1 cellular context compared by ENCODE assay signal in the genomic region with DNA sequence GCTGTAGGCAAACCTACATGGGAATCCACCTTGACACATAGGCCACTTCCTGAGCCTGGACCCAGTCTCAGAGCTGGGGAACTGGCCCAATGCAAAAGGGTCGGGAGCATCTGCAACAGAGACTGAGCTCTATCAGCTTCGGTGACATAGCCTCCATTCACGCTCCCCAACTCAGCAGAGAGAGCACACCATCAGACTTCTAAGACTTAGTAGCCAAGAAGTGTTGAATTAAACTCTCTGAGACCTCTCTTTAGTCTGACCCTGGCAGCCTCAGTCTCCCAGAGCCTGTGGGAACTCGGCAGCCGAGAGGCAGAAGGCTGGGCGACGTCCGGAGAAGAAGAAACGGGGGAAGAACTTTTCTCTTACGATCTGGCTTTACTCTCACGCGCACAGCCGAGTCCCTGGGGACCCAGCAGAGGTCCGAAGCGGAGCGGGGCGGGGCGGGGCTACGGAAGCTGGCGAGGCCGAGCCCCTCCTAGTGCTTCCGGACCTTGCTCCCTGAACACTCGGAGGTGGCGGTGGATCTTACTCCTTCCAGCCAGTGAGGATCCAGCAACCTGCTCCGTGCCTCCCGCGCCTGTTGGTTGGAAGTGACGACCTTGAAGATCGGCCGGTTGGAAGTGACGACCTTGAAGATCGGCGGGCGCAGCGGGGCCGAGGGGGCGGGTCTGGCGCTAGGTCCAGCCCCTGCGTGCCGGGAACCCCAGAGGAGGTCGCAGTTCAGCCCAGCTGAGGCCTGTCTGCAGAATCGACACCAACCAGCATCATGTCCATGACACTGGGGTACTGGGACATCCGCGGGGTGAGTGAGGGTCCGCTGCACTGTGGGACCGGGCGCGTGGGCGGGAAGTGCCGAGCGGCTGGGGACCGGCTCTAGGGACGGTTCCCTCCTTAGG.
TF ChIP-seq lines count a peak whose summit lies in the region.

A gene (plus strand): TSS at position 476 of the 896 bp plus-strand sequence. CDS start 291 bp downstream, at position 767.

TF ChIP-seq in K562, 482 proteins besides CTCF, POLR2A, EP300 and RAD21 (continued from another document and continues in another):
- TF ChIP-seq, protein P1, sequence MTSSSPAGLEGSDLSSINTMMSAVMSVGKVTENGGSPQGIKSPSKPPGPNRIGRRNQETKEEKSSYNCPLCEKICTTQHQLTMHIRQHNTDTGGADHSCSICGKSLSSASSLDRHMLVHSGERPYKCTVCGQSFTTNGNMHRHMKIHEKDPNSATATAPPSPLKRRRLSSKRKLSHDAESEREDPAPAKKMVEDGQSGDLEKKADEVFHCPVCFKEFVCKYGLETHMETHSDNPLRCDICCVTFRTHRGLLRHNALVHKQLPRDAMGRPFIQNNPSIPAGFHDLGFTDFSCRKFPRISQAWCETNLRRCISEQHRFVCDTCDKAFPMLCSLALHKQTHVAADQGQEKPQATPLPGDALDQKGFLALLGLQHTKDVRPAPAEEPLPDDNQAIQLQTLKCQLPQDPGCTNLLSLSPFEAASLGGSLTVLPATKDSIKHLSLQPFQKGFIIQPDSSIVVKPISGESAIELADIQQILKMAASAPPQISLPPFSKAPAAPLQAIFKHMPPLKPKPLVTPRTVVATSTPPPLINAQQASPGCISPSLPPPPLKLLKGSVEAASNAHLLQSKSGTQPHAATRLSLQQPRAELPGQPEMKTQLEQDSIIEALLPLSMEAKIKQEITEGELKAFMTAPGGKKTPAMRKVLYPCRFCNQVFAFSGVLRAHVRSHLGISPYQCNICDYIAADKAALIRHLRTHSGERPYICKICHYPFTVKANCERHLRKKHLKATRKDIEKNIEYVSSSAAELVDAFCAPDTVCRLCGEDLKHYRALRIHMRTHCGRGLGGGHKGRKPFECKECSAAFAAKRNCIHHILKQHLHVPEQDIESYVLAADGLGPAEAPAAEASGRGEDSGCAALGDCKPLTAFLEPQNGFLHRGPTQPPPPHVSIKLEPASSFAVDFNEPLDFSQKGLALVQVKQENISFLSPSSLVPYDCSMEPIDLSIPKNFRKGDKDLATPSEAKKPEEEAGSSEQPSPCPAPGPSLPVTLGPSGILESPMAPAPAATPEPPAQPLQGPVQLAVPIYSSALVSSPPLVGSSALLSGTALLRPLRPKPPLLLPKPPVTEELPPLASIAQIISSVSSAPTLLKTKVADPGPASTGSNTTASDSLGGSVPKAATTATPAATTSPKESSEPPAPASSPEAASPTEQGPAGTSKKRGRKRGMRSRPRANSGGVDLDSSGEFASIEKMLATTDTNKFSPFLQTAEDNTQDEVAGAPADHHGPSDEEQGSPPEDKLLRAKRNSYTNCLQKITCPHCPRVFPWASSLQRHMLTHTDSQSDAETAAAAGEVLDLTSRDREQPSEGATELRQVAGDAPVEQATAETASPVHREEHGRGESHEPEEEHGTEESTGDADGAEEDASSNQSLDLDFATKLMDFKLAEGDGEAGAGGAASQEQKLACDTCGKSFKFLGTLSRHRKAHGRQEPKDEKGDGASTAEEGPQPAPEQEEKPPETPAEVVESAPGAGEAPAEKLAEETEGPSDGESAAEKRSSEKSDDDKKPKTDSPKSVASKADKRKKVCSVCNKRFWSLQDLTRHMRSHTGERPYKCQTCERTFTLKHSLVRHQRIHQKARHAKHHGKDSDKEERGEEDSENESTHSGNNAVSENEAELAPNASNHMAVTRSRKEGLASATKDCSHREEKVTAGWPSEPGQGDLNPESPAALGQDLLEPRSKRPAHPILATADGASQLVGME (CRISPR knock-in tag; IDR thresholded peaks at IDR 0.05), result no peak
- TF ChIP-seq, protein P2, sequence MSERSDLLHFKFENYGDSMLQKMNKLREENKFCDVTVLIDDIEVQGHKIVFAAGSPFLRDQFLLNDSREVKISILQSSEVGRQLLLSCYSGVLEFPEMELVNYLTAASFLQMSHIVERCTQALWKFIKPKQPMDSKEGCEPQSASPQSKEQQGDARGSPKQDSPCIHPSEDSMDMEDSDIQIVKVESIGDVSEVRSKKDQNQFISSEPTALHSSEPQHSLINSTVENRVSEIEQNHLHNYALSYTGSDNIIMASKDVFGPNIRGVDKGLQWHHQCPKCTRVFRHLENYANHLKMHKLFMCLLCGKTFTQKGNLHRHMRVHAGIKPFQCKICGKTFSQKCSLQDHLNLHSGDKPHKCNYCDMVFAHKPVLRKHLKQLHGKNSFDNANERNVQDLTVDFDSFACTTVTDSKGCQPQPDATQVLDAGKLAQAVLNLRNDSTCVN (CRISPR knock-in tag; IDR thresholded peaks at IDR 0.05), result no peak
- TF ChIP-seq YBX1 (IDR thresholded peaks at IDR 0.05) (no peak), U2AF2 (optimal IDR thresholded peaks at IDR 0.05; ENCODE audit: low read depth, low read length) (no peak), TAF1 (IDR thresholded peaks at IDR 0.05; ENCODE audit: control insufficient read depth, extremely low read depth, insufficient read depth, low read length, severe bottlenecking) (peak; percentile 69), ZNF79 (CRISPR knock-in tag; IDR thresholded peaks at IDR 0.05; ENCODE audit: low read depth) (no peak), NR2F6 (CRISPR knock-in tag; IDR thresholded peaks at IDR 0.05) (no peak), SUPT5H (IDR thresholded peaks at IDR 0.05) (peak; percentile 80), STAT5A (IDR thresholded peaks at IDR 0.05; ENCODE audit: borderline replicate concordance, low read length) (no peak), CEBPG (CRISPR knock-in tag; IDR thresholded peaks at IDR 0.05) (no peak), CEBPG (tag; conservative IDR thresholded peaks at IDR 0.05 in 1 of 2, IDR thresholded peaks at IDR 0.05 in 1 of 2) (no peak), ZNF12 (CRISPR knock-in tag; IDR thresholded peaks at IDR 0.05) (no peak), NRF1 (conservative IDR thresholded peaks at IDR 0.05 in 1 of 2, IDR thresholded peaks at IDR 0.05 in 1 of 2) (peak; percentile 63 to 74; a peak in 3 of 4 replicates), GABPB1 (CRISPR knock-in tag; IDR thresholded peaks at IDR 0.05) (peak; percentile 82), PCBP1 (IDR thresholded peaks at IDR 0.05; ENCODE audit: low read depth, low read length, poor library complexity, severe bottlenecking) (no peak), THRAP3 (IDR thresholded peaks at IDR 0.05; ENCODE audit: borderline replicate concordance) (no peak), ZSCAN32 (CRISPR knock-in tag; IDR thresholded peaks at IDR 0.05) (no peak), ZNF239 (CRISPR knock-in tag; IDR thresholded peaks at IDR 0.05) (no peak), DPF2 (IDR thresholded peaks at IDR 0.05) (0 out of 2 replicates have a peak, but pooled peaks have one; percentile 51), ZBTB8A (IDR thresholded peaks at IDR 0.05; ENCODE audit: partially characterized antibody) (no peak), FOXJ3 (CRISPR knock-in tag; IDR thresholded peaks at IDR 0.05) (no peak), HCFC1 (IDR thresholded peaks at IDR 0.05; ENCODE audit: low read depth, low read length) (peak; percentile 53; the same call in 1 of the 2 replicates), ZNF589 (CRISPR knock-in tag; IDR thresholded peaks at IDR 0.05; ENCODE audit: low read depth) (0 out of 2 replicates have a peak, but pooled peaks have one; percentile 32), ZNF253 (CRISPR knock-in tag; conservative IDR thresholded peaks at IDR 0.05) (no peak), RBM25 (IDR thresholded peaks at IDR 0.05; ENCODE audit: low read depth, low read length, severe bottlenecking) (no peak)
- TF ChIP-seq, protein P3, sequence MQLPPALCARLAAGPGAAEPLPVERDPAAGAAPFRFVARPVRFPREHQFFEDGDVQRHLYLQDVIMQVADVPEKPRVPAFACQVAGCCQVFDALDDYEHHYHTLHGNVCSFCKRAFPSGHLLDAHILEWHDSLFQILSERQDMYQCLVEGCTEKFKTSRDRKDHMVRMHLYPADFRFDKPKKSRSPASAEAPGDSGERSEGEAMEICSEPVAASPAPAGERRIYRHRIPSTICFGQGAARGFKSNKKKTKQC (CRISPR knock-in tag; IDR thresholded peaks at IDR 0.05), result peak; percentile 78
- TF ChIP-seq, protein P4, sequence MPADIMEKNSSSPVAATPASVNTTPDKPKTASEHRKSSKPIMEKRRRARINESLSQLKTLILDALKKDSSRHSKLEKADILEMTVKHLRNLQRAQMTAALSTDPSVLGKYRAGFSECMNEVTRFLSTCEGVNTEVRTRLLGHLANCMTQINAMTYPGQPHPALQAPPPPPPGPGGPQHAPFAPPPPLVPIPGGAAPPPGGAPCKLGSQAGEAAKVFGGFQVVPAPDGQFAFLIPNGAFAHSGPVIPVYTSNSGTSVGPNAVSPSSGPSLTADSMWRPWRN (IDR thresholded peaks at IDR 0.05; ENCODE audit: low read depth), result no peak
- TF ChIP-seq, protein P5, sequence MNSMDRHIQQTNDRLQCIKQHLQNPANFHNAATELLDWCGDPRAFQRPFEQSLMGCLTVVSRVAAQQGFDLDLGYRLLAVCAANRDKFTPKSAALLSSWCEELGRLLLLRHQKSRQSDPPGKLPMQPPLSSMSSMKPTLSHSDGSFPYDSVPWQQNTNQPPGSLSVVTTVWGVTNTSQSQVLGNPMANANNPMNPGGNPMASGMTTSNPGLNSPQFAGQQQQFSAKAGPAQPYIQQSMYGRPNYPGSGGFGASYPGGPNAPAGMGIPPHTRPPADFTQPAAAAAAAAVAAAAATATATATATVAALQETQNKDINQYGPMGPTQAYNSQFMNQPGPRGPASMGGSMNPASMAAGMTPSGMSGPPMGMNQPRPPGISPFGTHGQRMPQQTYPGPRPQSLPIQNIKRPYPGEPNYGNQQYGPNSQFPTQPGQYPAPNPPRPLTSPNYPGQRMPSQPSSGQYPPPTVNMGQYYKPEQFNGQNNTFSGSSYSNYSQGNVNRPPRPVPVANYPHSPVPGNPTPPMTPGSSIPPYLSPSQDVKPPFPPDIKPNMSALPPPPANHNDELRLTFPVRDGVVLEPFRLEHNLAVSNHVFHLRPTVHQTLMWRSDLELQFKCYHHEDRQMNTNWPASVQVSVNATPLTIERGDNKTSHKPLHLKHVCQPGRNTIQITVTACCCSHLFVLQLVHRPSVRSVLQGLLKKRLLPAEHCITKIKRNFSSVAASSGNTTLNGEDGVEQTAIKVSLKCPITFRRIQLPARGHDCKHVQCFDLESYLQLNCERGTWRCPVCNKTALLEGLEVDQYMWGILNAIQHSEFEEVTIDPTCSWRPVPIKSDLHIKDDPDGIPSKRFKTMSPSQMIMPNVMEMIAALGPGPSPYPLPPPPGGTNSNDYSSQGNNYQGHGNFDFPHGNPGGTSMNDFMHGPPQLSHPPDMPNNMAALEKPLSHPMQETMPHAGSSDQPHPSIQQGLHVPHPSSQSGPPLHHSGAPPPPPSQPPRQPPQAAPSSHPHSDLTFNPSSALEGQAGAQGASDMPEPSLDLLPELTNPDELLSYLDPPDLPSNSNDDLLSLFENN (IDR thresholded peaks at IDR 0.05; ENCODE audit: low read depth in 2 of 2, low read length in 2 of 2), result no peak
- TF ChIP-seq, protein P6, sequence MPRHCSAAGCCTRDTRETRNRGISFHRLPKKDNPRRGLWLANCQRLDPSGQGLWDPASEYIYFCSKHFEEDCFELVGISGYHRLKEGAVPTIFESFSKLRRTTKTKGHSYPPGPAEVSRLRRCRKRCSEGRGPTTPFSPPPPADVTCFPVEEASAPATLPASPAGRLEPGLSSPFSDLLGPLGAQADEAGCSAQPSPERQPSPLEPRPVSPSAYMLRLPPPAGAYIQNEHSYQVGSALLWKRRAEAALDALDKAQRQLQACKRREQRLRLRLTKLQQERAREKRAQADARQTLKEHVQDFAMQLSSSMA (CRISPR knock-in tag; IDR thresholded peaks at IDR 0.05), result no peak
- TF ChIP-seq, protein P7, sequence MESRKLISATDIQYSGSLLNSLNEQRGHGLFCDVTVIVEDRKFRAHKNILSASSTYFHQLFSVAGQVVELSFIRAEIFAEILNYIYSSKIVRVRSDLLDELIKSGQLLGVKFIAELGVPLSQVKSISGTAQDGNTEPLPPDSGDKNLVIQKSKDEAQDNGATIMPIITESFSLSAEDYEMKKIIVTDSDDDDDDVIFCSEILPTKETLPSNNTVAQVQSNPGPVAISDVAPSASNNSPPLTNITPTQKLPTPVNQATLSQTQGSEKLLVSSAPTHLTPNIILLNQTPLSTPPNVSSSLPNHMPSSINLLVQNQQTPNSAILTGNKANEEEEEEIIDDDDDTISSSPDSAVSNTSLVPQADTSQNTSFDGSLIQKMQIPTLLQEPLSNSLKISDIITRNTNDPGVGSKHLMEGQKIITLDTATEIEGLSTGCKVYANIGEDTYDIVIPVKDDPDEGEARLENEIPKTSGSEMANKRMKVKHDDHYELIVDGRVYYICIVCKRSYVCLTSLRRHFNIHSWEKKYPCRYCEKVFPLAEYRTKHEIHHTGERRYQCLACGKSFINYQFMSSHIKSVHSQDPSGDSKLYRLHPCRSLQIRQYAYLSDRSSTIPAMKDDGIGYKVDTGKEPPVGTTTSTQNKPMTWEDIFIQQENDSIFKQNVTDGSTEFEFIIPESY (CRISPR knock-in tag; IDR thresholded peaks at IDR 0.05), result no peak
- TF ChIP-seq, protein P8, sequence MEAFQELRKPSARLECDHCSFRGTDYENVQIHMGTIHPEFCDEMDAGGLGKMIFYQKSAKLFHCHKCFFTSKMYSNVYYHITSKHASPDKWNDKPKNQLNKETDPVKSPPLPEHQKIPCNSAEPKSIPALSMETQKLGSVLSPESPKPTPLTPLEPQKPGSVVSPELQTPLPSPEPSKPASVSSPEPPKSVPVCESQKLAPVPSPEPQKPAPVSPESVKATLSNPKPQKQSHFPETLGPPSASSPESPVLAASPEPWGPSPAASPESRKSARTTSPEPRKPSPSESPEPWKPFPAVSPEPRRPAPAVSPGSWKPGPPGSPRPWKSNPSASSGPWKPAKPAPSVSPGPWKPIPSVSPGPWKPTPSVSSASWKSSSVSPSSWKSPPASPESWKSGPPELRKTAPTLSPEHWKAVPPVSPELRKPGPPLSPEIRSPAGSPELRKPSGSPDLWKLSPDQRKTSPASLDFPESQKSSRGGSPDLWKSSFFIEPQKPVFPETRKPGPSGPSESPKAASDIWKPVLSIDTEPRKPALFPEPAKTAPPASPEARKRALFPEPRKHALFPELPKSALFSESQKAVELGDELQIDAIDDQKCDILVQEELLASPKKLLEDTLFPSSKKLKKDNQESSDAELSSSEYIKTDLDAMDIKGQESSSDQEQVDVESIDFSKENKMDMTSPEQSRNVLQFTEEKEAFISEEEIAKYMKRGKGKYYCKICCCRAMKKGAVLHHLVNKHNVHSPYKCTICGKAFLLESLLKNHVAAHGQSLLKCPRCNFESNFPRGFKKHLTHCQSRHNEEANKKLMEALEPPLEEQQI (IDR thresholded peaks at IDR 0.05), result no peak
- TF ChIP-seq, protein P9, sequence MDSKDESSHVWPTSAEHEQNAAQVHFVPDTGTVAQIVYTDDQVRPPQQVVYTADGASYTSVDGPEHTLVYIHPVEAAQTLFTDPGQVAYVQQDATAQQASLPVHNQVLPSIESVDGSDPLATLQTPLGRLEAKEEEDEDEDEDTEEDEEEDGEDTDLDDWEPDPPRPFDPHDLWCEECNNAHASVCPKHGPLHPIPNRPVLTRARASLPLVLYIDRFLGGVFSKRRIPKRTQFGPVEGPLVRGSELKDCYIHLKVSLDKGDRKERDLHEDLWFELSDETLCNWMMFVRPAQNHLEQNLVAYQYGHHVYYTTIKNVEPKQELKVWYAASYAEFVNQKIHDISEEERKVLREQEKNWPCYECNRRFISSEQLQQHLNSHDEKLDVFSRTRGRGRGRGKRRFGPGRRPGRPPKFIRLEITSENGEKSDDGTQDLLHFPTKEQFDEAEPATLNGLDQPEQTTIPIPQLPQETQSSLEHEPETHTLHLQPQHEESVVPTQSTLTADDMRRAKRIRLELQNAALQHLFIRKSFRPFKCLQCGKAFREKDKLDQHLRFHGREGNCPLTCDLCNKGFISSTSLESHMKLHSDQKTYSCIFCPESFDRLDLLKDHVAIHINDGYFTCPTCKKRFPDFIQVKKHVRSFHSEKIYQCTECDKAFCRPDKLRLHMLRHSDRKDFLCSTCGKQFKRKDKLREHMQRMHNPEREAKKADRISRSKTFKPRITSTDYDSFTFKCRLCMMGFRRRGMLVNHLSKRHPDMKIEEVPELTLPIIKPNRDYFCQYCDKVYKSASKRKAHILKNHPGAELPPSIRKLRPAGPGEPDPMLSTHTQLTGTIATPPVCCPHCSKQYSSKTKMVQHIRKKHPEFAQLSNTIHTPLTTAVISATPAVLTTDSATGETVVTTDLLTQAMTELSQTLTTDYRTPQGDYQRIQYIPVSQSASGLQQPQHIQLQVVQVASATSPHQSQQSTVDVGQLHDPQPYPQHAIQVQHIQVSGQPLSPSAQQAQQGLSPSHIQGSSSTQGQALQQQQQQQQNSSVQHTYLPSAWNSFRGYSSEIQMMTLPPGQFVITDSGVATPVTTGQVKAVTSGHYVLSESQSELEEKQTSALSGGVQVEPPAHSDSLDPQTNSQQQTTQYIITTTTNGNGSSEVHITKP (IDR thresholded peaks at IDR 0.05; ENCODE audit: partially characterized antibody), result no peak
